22 cellular contexts compared by ENCODE assay signal in genomic region chr1:159562680-159563079, GRCh38. TPM values are rescaled to one million over a fixed set of nuclear protein-coding genes. Genes with fewer than 3 reads are reported as not detected.
DNase-seq lines count a peak whose midpoint lies in the region; ATAC-seq and TF ChIP-seq lines count a peak whose summit lies in the region.
"Had no signal": no experiment of that assay in that cellular context is flagged by ENCODE, and none has a peak within 500 bp of the region (broad histone marks: within the 10 kb centered on the region; RNA-seq: fewer than 3 reads in every experiment).

No MANE protein-coding gene starts in this region.

- H3K79me2 ChIP-seq in GM23338 (replicated peaks; ENCODE audit: insufficient read depth) = no peaks in the 10 kb centered on the region

- TF ChIP-seq POLR2A in right lobe of liver (IDR thresholded peaks at IDR 0.05) = no peak

- H3K4me1 Mint-ChIP-seq in GM23338 = no peaks in the 10 kb centered on the region; the same call in 2 of the 3 replicates
- H3K4me1 Mint-ChIP-seq in activated CD4-positive, alpha-beta memory T cell treated with anti-CD3 and anti-CD28 coated beads for 36 hours (ENCODE audit: low read depth) = no peaks in the 10 kb centered on the region
- H3K4me1 Mint-ChIP-seq: CD4-positive, alpha-beta memory T cell had no signal

- CTCF ChIA-PET in activated CD4-positive, alpha-beta memory T cell treated with anti-CD3 and anti-CD28 coated beads for 36 hours (lab: Charles Lee) = interaction anchor here (0.7 kb wide), 1 partner anchor 134 kb away, joined by 4 read pairs; no protein-coding TSS in a partner anchor

- DNase-seq in GM23338 (ENCODE audit: low spot score) (no peak), NT2/D1 (ENCODE audit: low read depth, low spot score) (peak; percentile 13), right lobe of liver (peak in 2 of 3 donors; percentile 58 to 61), NCI-H1105 treated with DMSO at 0.1 percent for 48 hours (lab: John Stamatoyannopoulos, UW) (no peak)
- DNase-seq in activated CD4-positive, alpha-beta memory T cell treated with anti-CD3 and anti-CD28 coated beads for 36 hours = no peak
- DNase-seq in activated CD4-positive, CD25-positive, alpha-beta regulatory T cell (lab: John Stamatoyannopoulos, UW) = no peak
- DNase-seq: 8988T; CD4-positive, alpha-beta memory T cell; DMS153; DMS79; GDM1; GOT3; H7 had no signal

- no peaks in the 10 kb centered on the region for H3K36me3 ChIP-seq in GM23338 (ENCODE audit: insufficient read depth)
- no peaks in the 10 kb centered on the region for H3K36me3 ChIP-seq in NT2/D1 (ENCODE audit: insufficient read depth, insufficient read length, low read length)
- H3K36me3 ChIP-seq in ectodermal cell (ENCODE audit: control insufficient read depth, insufficient read depth, low read length) = no peaks in the 10 kb centered on the region
- H3K36me3 ChIP-seq in right lobe of liver = no peaks in the 10 kb centered on the region
- H3K36me3 ChIP-seq: BLaER1 had no signal

- H3K4me3 ChIP-seq in GM23338 = no peak overlapping the region
- H3K4me3 ChIP-seq in NT2/D1 (ENCODE audit: insufficient read length, low read depth) = no peak overlapping the region
- no peak overlapping the region for H3K4me3 ChIP-seq in ectodermal cell (ENCODE audit: insufficient read depth, low read depth, low read length)
- H3K4me3 ChIP-seq in right lobe of liver = no peak overlapping the region
- H3K4me3 ChIP-seq: BLaER1 had no signal

- H3K27me3 ChIP-seq in GM23338 (ENCODE audit: insufficient read depth) (no peaks in the 10 kb centered on the region), NT2/D1 (ENCODE audit: insufficient read depth, insufficient read length) (no peaks in the 10 kb centered on the region), ectodermal cell (ENCODE audit: control insufficient read depth, insufficient read depth, low read length, poor library complexity, severe bottlenecking) (no peaks in the 10 kb centered on the region), right lobe of liver (no peaks in the 10 kb centered on the region)
- H3K27me3 ChIP-seq: BLaER1 had no signal

- ATAC-seq in GM23338 (peak; percentile 40; the same call in 2 of the 3 replicates), right lobe of liver (peak; percentile 22 to 60 (median 47)), GM19463 (IDR thresholded peaks at IDR 0.05; ENCODE audit: unreplicated experiment) (no peak)
- ATAC-seq: HCT116 had no signal

- H3F3A ChIP-seq in GM23338 (replicated peaks; ENCODE audit: low read depth) = no peaks in the 10 kb centered on the region

- no peaks in the 10 kb centered on the region for H3K27me3 Mint-ChIP-seq in GM23338 (ENCODE audit: insufficient read depth, low read depth, poor library complexity)
- H3K27me3 Mint-ChIP-seq in activated CD4-positive, alpha-beta memory T cell treated with anti-CD3 and anti-CD28 coated beads for 36 hours = peaks cover 8% of the 10 kb centered on the region

- peaks cover 14% of the 10 kb centered on the region for H3K9me2 ChIP-seq in GM23338 (ENCODE audit: insufficient read depth)

- POLR2A ChIA-PET in activated CD4-positive, alpha-beta memory T cell treated with anti-CD3 and anti-CD28 coated beads for 36 hours (lab: Charles Lee) = no interaction called here

- H3K9me3 Mint-ChIP-seq in GM23338 = peaks cover 4% of the 10 kb centered on the region; the same call in 2 of the 3 replicates
- H3K9me3 Mint-ChIP-seq in activated CD4-positive, alpha-beta memory T cell treated with anti-CD3 and anti-CD28 coated beads for 36 hours = no peaks in the 10 kb centered on the region

- H3K27ac ChIP-seq in GM23338 (ENCODE audit: low read depth) = no peak overlapping the region
- peak overlapping the region; percentile 60 for H3K27ac ChIP-seq in ectodermal cell (ENCODE audit: insufficient read depth, low read depth, low read length, poor library complexity, severe bottlenecking)
- H3K27ac ChIP-seq in right lobe of liver = peak overlapping the region; percentile 9 to 95 (median 15)
- H3K27ac ChIP-seq: BLaER1 had no signal

- TF ChIP-seq CTCF in GM23338 (conservative IDR thresholded peaks at IDR 0.05; ENCODE audit: low read depth in 2 of 2) = no peak
- TF ChIP-seq CTCF in right lobe of liver (IDR thresholded peaks at IDR 0.05) = no peak

- no peaks in the 10 kb centered on the region for H3K36me3 Mint-ChIP-seq in GM23338 (ENCODE audit: low read depth)
- no peaks in the 10 kb centered on the region for H3K36me3 Mint-ChIP-seq in activated CD4-positive, alpha-beta memory T cell treated with anti-CD3 and anti-CD28 coated beads for 36 hours
- H3K36me3 Mint-ChIP-seq: CD14-positive monocyte; CD4-positive, alpha-beta memory T cell had no signal

- 51 to 71% methylated on average over 1 of the region's 1 CpG for WGBS in ectodermal cell, 2 experiments
- 9% methylated on average over 1 of the region's 1 CpG for WGBS in right lobe of liver (ENCODE audit: insufficient coverage, low coverage, low lambda C conversion rate, missing lambda C conversion rate)

- H2AFZ ChIP-seq in GM23338 = peak overlapping the region; percentile 52

- H3K9ac ChIP-seq in NT2/D1 (ENCODE audit: insufficient read length, low read depth) = no peak overlapping the region
- H3K9ac ChIP-seq: BLaER1 had no signal

- no peak overlapping the region for H3K4me3 Mint-ChIP-seq in GM23338
- no peak overlapping the region for H3K4me3 Mint-ChIP-seq in activated CD4-positive, alpha-beta memory T cell treated with anti-CD3 and anti-CD28 coated beads for 36 hours
- H3K4me3 Mint-ChIP-seq: CD14-positive monocyte; CD4-positive, alpha-beta memory T cell had no signal

- intact Hi-C loops in right lobe of liver (cut with DNase I) = no loop called here
- intact Hi-C loops in activated CD4-positive, alpha-beta memory T cell treated with anti-CD3 and anti-CD28 coated beads for 36 hours (cut with micrococcal nuclease) = no loop called here

- H3K4me1 ChIP-seq in GM23338 (ENCODE audit: insufficient read depth) (no peaks in the 10 kb centered on the region), NT2/D1 (ENCODE audit: insufficient read depth, insufficient read length) (no peaks in the 10 kb centered on the region), ectodermal cell (ENCODE audit: control insufficient read depth, insufficient read depth, low read length) (peaks cover 8% of the 10 kb centered on the region), right lobe of liver (peaks cover 0 to 29% (median 14%) of the 10 kb centered on the region in 4 donors)
- H3K4me1 ChIP-seq: BLaER1 had no signal

- no peak overlapping the region for H3K4me2 ChIP-seq in GM23338
- H3K4me2 ChIP-seq: BLaER1 had no signal

- H4K20me1 ChIP-seq in GM23338 (replicated peaks; ENCODE audit: insufficient read depth) = no peaks in the 10 kb centered on the region
- H4K20me1 ChIP-seq: BLaER1 had no signal

- no peak overlapping the region for H3K27ac Mint-ChIP-seq in GM23338
- H3K27ac Mint-ChIP-seq in activated CD4-positive, alpha-beta memory T cell treated with anti-CD3 and anti-CD28 coated beads for 36 hours = no peak overlapping the region
- H3K27ac Mint-ChIP-seq: CD4-positive, alpha-beta memory T cell had no signal

- H3K9me3 ChIP-seq in NT2/D1 (ENCODE audit: insufficient read depth, low read length) (peaks cover 5% of the 10 kb centered on the region; the same call in 1 of the 2 replicates), ectodermal cell (ENCODE audit: control insufficient read depth, low read length) (no peaks in the 10 kb centered on the region), right lobe of liver (no peaks in the 10 kb centered on the region)

TF ChIP-seq in GM23338, 12 proteins besides CTCF, POLR2A, EP300 and RAD21 (continues in another document):
- TF ChIP-seq STAT1 (IDR thresholded peaks at IDR 0.05; ENCODE audit: unreplicated experiment) = no peak
- no peak for TF ChIP-seq ETS1 (IDR thresholded peaks at IDR 0.05)

RNA-seq across cellular contexts. Expression of gene APCS, which starts 24.9 kb away (rescaled TPM):
- total RNA-seq in GM23338 (2014; rRNA removed; shearing (Covaris generic)) = not detected in 2 replicates
- not detected in 2 replicates for polyA plus RNA-seq in GM23338 (2016; fragmentation: Nextera tagmentation; extraction: Ambion mirVana)
- polyA plus RNA-seq in ectodermal cell (2013, experiment 1 of 4) = not detected
- polyA plus RNA-seq in ectodermal cell (2013, experiment 2 of 4) = not detected
- not detected for polyA plus RNA-seq in ectodermal cell (2013, experiment 3 of 4)
- polyA plus RNA-seq in ectodermal cell (2013, experiment 4 of 4) = not detected
- total RNA-seq in right lobe of liver = 1,000 to 10,000 TPM in 5 of 6 experiments, 100 to 1,000 TPM in 1; 958 to 1,977 (median 1,681) TPM
- total RNA-seq in activated CD4-positive, alpha-beta memory T cell treated with anti-CD3 and anti-CD28 coated beads for 36 hours = not detected
- total RNA-seq: A673; CD4-positive, alpha-beta memory T cell; Daoy; H7; HFFc6 had no signal
- polyA plus RNA-seq: AG04450; CD14-positive monocyte; CD4-positive, alpha-beta memory T cell had no signal

RNA-seq across cellular contexts. Expression of gene OR10J5, which starts 26.9 kb away (rescaled TPM):
- total RNA-seq in GM23338 (2014; rRNA removed; shearing (Covaris generic)) = not detected in 2 replicates
- not detected in 2 replicates for polyA plus RNA-seq in GM23338 (2016; fragmentation: Nextera tagmentation; extraction: Ambion mirVana)
- not detected for polyA plus RNA-seq in ectodermal cell (2013, experiment 1 of 4)
- polyA plus RNA-seq in ectodermal cell (2013, experiment 2 of 4) = not detected
- polyA plus RNA-seq in ectodermal cell (2013, experiment 3 of 4) = not detected
- not detected for polyA plus RNA-seq in ectodermal cell (2013, experiment 4 of 4)
- under 1 TPM in 2 of 6 experiments, not detected in 4; 0.31 to 0.66 TPM for total RNA-seq in right lobe of liver
- not detected for total RNA-seq in activated CD4-positive, alpha-beta memory T cell treated with anti-CD3 and anti-CD28 coated beads for 36 hours
- total RNA-seq: A673; CD4-positive, alpha-beta memory T cell; Daoy; H7; HFFc6 had no signal
- polyA plus RNA-seq: AG04450; CD14-positive monocyte; CD4-positive, alpha-beta memory T cell had no signal

Comparison
In these comparisons a context has a peak if more than half of its experiments do, and no peak if none do; other contexts are left out.
1. DNase-seq: peak in NT2/D1 (single experiment) and right lobe of liver (2 of 3); none in GM23338 (single experiment), activated CD4-positive, alpha-beta memory T cell treated with anti-CD3 and anti-CD28 coated beads for 36 hours (single experiment), activated CD4-positive, CD25-positive, alpha-beta regulatory T cell (0 of 4) and NCI-H1105 treated with DMSO at 0.1 percent for 48 hours (single experiment).
2. RNA of gene APCS, which starts 24.9 kb away (total RNA-seq): 958 to 1,977 TPM in right lobe of liver; not detected in GM23338 and not detected in activated CD4-positive, alpha-beta memory T cell treated with anti-CD3 and anti-CD28 coated beads for 36 hours; every median in the first group is over 100 times any median in the second.